Comparison of ENCODE assay signal across 1 cellular context in the genomic region with DNA sequence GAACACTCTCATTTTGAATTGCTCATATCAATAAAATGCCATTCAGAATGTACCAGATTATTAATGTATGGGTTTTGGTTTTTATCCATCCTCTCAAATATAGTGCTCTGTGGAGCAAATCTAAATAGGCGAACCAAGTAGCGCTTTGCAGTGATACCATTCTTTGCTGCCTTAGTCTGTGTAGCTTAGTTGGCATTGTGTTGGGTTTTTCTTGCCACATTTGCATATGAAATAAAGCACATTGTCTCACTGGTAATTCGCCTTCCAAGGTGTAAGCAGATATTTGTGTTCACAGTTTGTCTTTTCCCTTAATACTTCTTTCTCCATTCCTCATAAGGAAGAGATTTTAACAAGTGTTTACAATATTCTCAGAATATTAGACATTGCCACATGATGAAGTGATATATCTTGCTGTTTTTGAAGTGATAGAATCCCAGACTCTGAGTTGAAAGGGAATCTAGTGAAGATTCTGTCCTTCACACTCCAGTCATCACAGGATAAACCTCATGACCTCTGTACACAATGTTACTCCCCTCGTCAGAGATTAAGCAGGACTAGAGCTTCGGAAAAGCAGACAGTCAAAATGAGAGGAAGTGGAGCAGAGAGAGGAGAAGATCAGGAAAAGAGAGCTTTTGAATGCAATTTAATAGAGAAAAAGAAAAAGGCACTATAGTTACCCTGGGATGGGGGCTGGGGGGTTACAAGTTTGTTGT.
TF ChIP-seq lines count a peak whose summit lies in the region.

No MANE protein-coding gene starts in this region.

TF ChIP-seq in GM23338, 12 proteins besides CTCF, POLR2A, EP300 and RAD21 (continued from another document):
- TF ChIP-seq, protein P1, sequence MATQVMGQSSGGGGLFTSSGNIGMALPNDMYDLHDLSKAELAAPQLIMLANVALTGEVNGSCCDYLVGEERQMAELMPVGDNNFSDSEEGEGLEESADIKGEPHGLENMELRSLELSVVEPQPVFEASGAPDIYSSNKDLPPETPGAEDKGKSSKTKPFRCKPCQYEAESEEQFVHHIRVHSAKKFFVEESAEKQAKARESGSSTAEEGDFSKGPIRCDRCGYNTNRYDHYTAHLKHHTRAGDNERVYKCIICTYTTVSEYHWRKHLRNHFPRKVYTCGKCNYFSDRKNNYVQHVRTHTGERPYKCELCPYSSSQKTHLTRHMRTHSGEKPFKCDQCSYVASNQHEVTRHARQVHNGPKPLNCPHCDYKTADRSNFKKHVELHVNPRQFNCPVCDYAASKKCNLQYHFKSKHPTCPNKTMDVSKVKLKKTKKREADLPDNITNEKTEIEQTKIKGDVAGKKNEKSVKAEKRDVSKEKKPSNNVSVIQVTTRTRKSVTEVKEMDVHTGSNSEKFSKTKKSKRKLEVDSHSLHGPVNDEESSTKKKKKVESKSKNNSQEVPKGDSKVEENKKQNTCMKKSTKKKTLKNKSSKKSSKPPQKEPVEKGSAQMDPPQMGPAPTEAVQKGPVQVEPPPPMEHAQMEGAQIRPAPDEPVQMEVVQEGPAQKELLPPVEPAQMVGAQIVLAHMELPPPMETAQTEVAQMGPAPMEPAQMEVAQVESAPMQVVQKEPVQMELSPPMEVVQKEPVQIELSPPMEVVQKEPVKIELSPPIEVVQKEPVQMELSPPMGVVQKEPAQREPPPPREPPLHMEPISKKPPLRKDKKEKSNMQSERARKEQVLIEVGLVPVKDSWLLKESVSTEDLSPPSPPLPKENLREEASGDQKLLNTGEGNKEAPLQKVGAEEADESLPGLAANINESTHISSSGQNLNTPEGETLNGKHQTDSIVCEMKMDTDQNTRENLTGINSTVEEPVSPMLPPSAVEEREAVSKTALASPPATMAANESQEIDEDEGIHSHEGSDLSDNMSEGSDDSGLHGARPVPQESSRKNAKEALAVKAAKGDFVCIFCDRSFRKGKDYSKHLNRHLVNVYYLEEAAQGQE (IDR thresholded peaks at IDR 0.05; ENCODE audit: unreplicated experiment) = no peak
